In the genomic region with DNA sequence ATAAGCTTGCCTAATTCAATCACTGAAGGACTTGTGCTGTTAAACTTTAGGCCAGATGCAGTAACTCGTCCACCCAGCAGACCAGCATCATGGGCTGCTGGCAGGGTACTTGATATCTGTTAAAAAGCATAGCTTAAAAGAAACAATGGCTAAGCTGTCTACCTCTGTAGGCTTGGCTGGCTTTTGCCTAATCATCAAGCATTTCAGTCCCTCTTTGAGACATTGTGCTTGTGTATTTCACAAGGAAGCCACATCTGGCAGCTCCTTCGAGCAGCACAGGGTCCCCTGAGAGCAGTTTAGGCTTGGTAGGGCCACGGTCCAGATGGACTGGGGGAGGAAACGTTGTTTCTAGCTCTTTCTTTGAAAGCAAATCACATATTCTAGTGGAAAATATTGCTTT, we compare ENCODE assay signal across 20 cellular contexts.
A peak's percentile ranks its signal among the peaks of the same experiment; 100 is the strongest.
DNase-seq lines count a peak whose midpoint lies in the region; ATAC-seq and TF ChIP-seq lines count a peak whose summit lies in the region.
"Had no signal": no experiment of that assay in that cellular context is flagged by ENCODE, and none has a peak within 500 bp of the region (broad histone marks: within the 10 kb centered on the region; RNA-seq: fewer than 3 reads in every experiment).

No MANE protein-coding gene starts in this region.

- no peaks in the 10 kb centered on the region for H3K36me3 ChIP-seq in heart right ventricle
- H3K36me3 ChIP-seq in transverse colon, result no peaks in the 10 kb centered on the region

- no peak for TF ChIP-seq CTCF in heart right ventricle (IDR thresholded peaks at IDR 0.05)
- TF ChIP-seq CTCF in glutamatergic neuron (IDR thresholded peaks at IDR 0.05; ENCODE audit: partially characterized antibody, unreplicated experiment), result no peak
- TF ChIP-seq CTCF in transverse colon (IDR thresholded peaks at IDR 0.05), result no peak

- no peak overlapping the region for H3K27ac ChIP-seq in heart right ventricle
- H3K27ac ChIP-seq in transverse colon, result no peak overlapping the region
- H3K27ac ChIP-seq: A549, HL-60, KMS-11 had no signal

- TF ChIP-seq EP300 in transverse colon (IDR thresholded peaks at IDR 0.05; ENCODE audit: low read depth), result no peak

- peaks cover 26% of the 10 kb centered on the region for H3K4me1 Mint-ChIP-seq in glutamatergic neuron (ENCODE audit: low read depth, unreplicated experiment)
- H3K4me1 Mint-ChIP-seq: CD8-positive, alpha-beta memory T cell had no signal

- H3K27me3 Mint-ChIP-seq in glutamatergic neuron (ENCODE audit: unreplicated experiment), result no peaks in the 10 kb centered on the region
- H3K27me3 Mint-ChIP-seq: CD8-positive, alpha-beta memory T cell had no signal

- ATAC-seq in heart right ventricle, result peak in 3 of 8 donors; percentile 44 to 56 (median 51)
- no peak for ATAC-seq in HG03378 (IDR thresholded peaks at IDR 0.05; ENCODE audit: unreplicated experiment)
- ATAC-seq: A549 had no signal

- WGBS in heart right ventricle, 2 donors, result 25 to 32% methylated on average over 4 of the region's 4 CpGs
- 49 to 67% methylated on average over 1 to 4 of the region's 4 CpGs for WGBS in transverse colon (ENCODE audit: low coverage in 1 of 2), 2 donors

- no peak overlapping the region for H3K4me3 ChIP-seq in heart right ventricle
- H3K4me3 ChIP-seq in transverse colon, result no peak overlapping the region
- H3K4me3 ChIP-seq: A549 had no signal

- H3K4me1 ChIP-seq in heart right ventricle, result peaks cover 0 to 6% (median 0%) of the 10 kb centered on the region in 9 donors
- H3K4me1 ChIP-seq in transverse colon, result no peaks in the 10 kb centered on the region
- H3K4me1 ChIP-seq: A549 had no signal

- H3K4me3 Mint-ChIP-seq in glutamatergic neuron (ENCODE audit: unreplicated experiment), result peak overlapping the region; percentile 46
- H3K4me3 Mint-ChIP-seq: CD8-positive, alpha-beta memory T cell; H9 had no signal

- TF ChIP-seq POLR2A in transverse colon (IDR thresholded peaks at IDR 0.05), result no peak

- DNase-seq in heart right ventricle, result peak; percentile 15 to 24
- DNase-seq in cardiac septum (ENCODE audit: low spot score), result no peak
- DNase-seq in NCI-H2171 (lab: John Stamatoyannopoulos, UW), result peak; percentile 50
- peak; percentile 28 for DNase-seq in glutamatergic neuron
- DNase-seq in retina, result no peak
- DNase-seq in transverse colon, result no peak
- DNase-seq: C1 segment of cervical spinal cord; CD8-positive, alpha-beta memory T cell; DMS79; H9; NCI-H1417 treated with DMSO at 0.1 percent for 48 hours; NCI-H1930; NCI-H446 treated with DMSO at 0.1 percent for 48 hours; NCI-H748 treated with DMSO at 0.1 percent for 48 hours; OCI-M1; SIG-M5 had no signal

- intact Hi-C loops in heart right ventricle (cut with DNase I) (no loop called here), cardiac septum (cut with DNase I) (no loop called here), transverse colon (cut with DNase I; ENCODE audit: low total_unique reads) (no loop called here)

- in situ Hi-C loops in transverse colon (cut with MboI; ENCODE audit: low pct_ligation_motif_present in 1 of 4, low pct_unique_long_range_greater_than_20kb in 1 of 4, low sequenced_read_pairs in 3 of 4), result no loop called here

- H3K9me3 ChIP-seq in heart right ventricle, result no peaks in the 10 kb centered on the region
- no peaks in the 10 kb centered on the region for H3K9me3 ChIP-seq in transverse colon
- H3K9me3 ChIP-seq: A549 had no signal

- peaks cover 3% of the 10 kb centered on the region for H3K9me3 Mint-ChIP-seq in glutamatergic neuron (ENCODE audit: unreplicated experiment)
- H3K9me3 Mint-ChIP-seq: H9 had no signal

- H3K27me3 ChIP-seq in heart right ventricle (no peaks in the 10 kb centered on the region), transverse colon (no peaks in the 10 kb centered on the region)

- no peaks in the 10 kb centered on the region for H3K36me3 Mint-ChIP-seq in glutamatergic neuron (ENCODE audit: unreplicated experiment)
- H3K36me3 Mint-ChIP-seq: CD8-positive, alpha-beta memory T cell had no signal

- H3K27ac Mint-ChIP-seq in glutamatergic neuron (ENCODE audit: unreplicated experiment), result peak overlapping the region; percentile 80
- H3K27ac Mint-ChIP-seq: CD8-positive, alpha-beta memory T cell; H9 had no signal

Comparison
In these comparisons a context has a peak if more than half of its experiments do, and no peak if none do; other contexts are left out.
1. DNase-seq: peak in heart right ventricle (2 of 2), NCI-H2171 (single experiment) and glutamatergic neuron (single experiment); none in cardiac septum (single experiment), retina (single experiment) and transverse colon (single experiment).